26 cellular contexts compared by ENCODE assay signal in genomic region chr13:82115391-82115790, GRCh38.
"Had no signal": no experiment of that assay in that cellular context is flagged by ENCODE, and none has a peak within 500 bp of the region (broad histone marks: within the 10 kb centered on the region; RNA-seq: fewer than 3 reads in every experiment).

No MANE protein-coding gene starts in this region.

- H3K9me3 ChIP-seq: colonic mucosa, esophagus squamous epithelium, gastrocnemius medialis, lower lobe of right lung had no signal

- H3K27ac ChIP-seq: colonic mucosa, epithelial cell of prostate, esophagus squamous epithelium, gastrocnemius medialis, heart right ventricle, left lung, lower lobe of right lung had no signal

- H3K4me1 ChIP-seq: colonic mucosa, esophagus squamous epithelium, gastrocnemius medialis, heart right ventricle, left lung, lower lobe of right lung had no signal

- H3K4me3 ChIP-seq: colonic mucosa, esophagus squamous epithelium, gastrocnemius medialis, heart right ventricle, left lung, lower lobe of right lung, mucosa of descending colon had no signal

- H3K36me3 ChIP-seq: colonic mucosa, esophagus squamous epithelium, gastrocnemius medialis, heart right ventricle, left lung, lower lobe of right lung had no signal

- H3K27me3 ChIP-seq: colonic mucosa, esophagus squamous epithelium, gastrocnemius medialis, heart right ventricle, left lung had no signal

- ATAC-seq: effector memory CD8-positive, alpha-beta T cell; esophagus mucosa; gastrocnemius medialis; heart right ventricle; left cardiac atrium; left lung; left ventricle myocardium superior; lower lobe of right lung; mucosa of descending colon had no signal

- FAIRE-seq: endometrium, islet of Langerhans, keratinocyte had no signal

- DNase-seq: colonic mucosa; cortex of kidney; effector CD8-positive, alpha-beta T cell; effector memory CD8-positive, alpha-beta T cell; endodermal cell; erythroblast; esophagus squamous epithelium; foreskin fibroblast; foreskin melanocyte; gastrocnemius medialis; glutamatergic neuron; head of caudate nucleus; heart right ventricle; hippocampal formation; left cardiac atrium; left lung; left ventricle myocardium superior; lower lobe of right lung; mesenchymal stem cell; mucosa of descending colon; naive B cell had no signal
